In the genomic region with DNA sequence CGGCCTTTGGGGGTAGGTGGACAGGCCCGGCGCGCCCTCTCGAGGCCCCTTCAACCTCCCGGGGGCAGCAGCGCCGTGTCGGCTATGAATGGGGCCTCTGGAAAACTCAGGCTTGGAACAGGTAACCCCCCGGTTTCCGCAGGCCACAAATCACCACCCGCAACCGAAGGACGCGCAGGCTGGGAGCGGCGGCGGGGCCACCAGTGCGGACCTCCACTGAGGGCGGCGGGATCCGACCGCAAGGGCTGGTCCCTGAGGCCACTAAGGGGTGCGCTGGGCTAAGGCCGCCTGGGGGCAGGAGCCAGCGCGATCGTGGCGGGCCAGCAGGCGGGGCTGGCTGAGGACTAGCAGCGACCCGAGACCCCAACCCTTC, we compare ENCODE assay signal across 8 cellular contexts. TPM values are rescaled to one million over a fixed set of nuclear protein-coding genes. Genes with fewer than 3 reads are reported as not detected.
A peak's percentile ranks its signal among the peaks of the same experiment; 100 is the strongest.
DNase-seq lines count a peak whose midpoint lies in the region; ATAC-seq, FAIRE-seq and TF ChIP-seq lines count a peak whose summit lies in the region.

No MANE protein-coding gene starts in this region.

- CTCF ChIA-PET in PC-9 (lab: Charles Lee): interaction anchor here (0.6 to 1.0 kb wide), 5 partner anchors 9 to 716 kb away, joined by 3 to 8 read pairs (median 7); no protein-coding TSS in a partner anchor

- H3K79me2 ChIP-seq in PC-9 (ENCODE audit: low read depth): peaks cover 58% of the 10 kb centered on the region

- peak overlapping the region; percentile 85 for H2AFZ ChIP-seq in PC-9

- H3K27ac ChIP-seq in PC-9 (peak overlapping the region; percentile 93), cingulate gyrus (ENCODE audit: low read depth, low read length) (peak overlapping the region; percentile 99), thymus (ENCODE audit: low read depth) (peak overlapping the region; percentile 94)

- peak; percentile 30 for DNase-seq in A172 (ENCODE audit: low spot score)
- no peak for DNase-seq in GM12891 (ENCODE audit: insufficient read length, low spot score)
- DNase-seq in PC-9: no peak
- peak in 1 of 2 donors; percentile 93 for DNase-seq in lower leg skin (ENCODE audit: low spot score in 2 of 2)
- DNase-seq in epidermal melanocyte (ENCODE audit: insufficient read length, low spot score): no peak

- TF ChIP-seq CTCF in PC-9 (conservative IDR thresholded peaks at IDR 0.05): peak; percentile 59; the same call in 1 of the 2 replicates
- TF ChIP-seq CTCF in lower leg skin (IDR thresholded peaks at IDR 0.05): no peak

- H3K4me2 ChIP-seq in PC-9: peak overlapping the region; percentile 88

- H3K36me3 ChIP-seq in PC-9 (ENCODE audit: low read depth) (peaks cover 50% of the 10 kb centered on the region), thymus (ENCODE audit: control insufficient read depth, insufficient read depth) (peaks cover 29% of the 10 kb centered on the region)

- H3K4me1 ChIP-seq in PC-9 (replicated peaks; ENCODE audit: insufficient read depth): peaks cover 31% of the 10 kb centered on the region
- peaks cover 20% of the 10 kb centered on the region for H3K4me1 ChIP-seq in thymus (ENCODE audit: control insufficient read depth, insufficient read depth, low read length)

- peaks cover 46% of the 10 kb centered on the region for H4K20me1 ChIP-seq in PC-9 (ENCODE audit: insufficient read depth)

- H3K9me2 ChIP-seq in PC-9 (ENCODE audit: insufficient read depth): no peaks in the 10 kb centered on the region

- no peaks in the 10 kb centered on the region for H3K9me3 ChIP-seq in PC-9 (ENCODE audit: insufficient read depth, low read depth)
- no peaks in the 10 kb centered on the region for H3K9me3 ChIP-seq in thymus (ENCODE audit: control insufficient read depth)

- WGBS in lower leg skin, 2 donors: 0 to 1% methylated on average over 8 to 31 of the region's 32 CpGs
- WGBS in thymus: under 1% methylated on average over 32 of the region's 32 CpGs

- H3K4me3 ChIP-seq in PC-9 (peak overlapping the region; percentile 97), lower leg skin (ENCODE audit: low read depth, poor library complexity, severe bottlenecking) (peak overlapping the region; percentile 41), thymus (ENCODE audit: low read length) (peak overlapping the region; percentile 77)

- POLR2A ChIA-PET in PC-9 (lab: Charles Lee; ENCODE audit: unreplicated experiment): interaction anchor here (0.5 to 1.0 kb wide), 17 partner anchors 12 to 1621 kb away, joined by 3 to 13 read pairs (median 4); a partner anchor contains a TSS

- intact Hi-C loops in PC-9 (cut with micrococcal nuclease; ENCODE audit: unreplicated experiment) (loop anchor here (1.0 to 10.0 kb wide), 6 partner anchors 17 to 767 kb away; a partner anchor contains a TSS), lower leg skin (cut with DNase I; ENCODE audit: low total_unique reads) (loop anchor here (10.0 kb wide), 3 partner anchors 115 to 205 kb away; a partner anchor contains a TSS)

- TF ChIP-seq POLR2A in GM12891 (IDR thresholded peaks at IDR 0.05; ENCODE audit: low read depth, low read length): peak; percentile 74
- TF ChIP-seq POLR2A in lower leg skin (IDR thresholded peaks at IDR 0.05): no peak

- BruUV-seq in PC-9 (replicated peaks; lab: Mats Ljungman, UMichigan): TSS peak; percentile 83

- ATAC-seq in HG02840 (IDR thresholded peaks at IDR 0.05; ENCODE audit: low FRiP score, unreplicated experiment): peak; percentile 18

- peaks cover 79% of the 10 kb centered on the region for H3F3A ChIP-seq in PC-9 (ENCODE audit: insufficient read depth, low read depth)

- H3K27me3 ChIP-seq in PC-9 (ENCODE audit: insufficient read depth, low read depth) (no peaks in the 10 kb centered on the region), thymus (ENCODE audit: control insufficient read depth, insufficient read depth) (no peaks in the 10 kb centered on the region)

- no peak for FAIRE-seq in GM12891 (lab: Jason Lieb, UNC)

TF ChIP-seq in GM12891, 5 proteins besides CTCF, POLR2A, EP300 and RAD21:
- no peak; the same call in 1 of the 2 replicates for TF ChIP-seq POU2F2 (IDR thresholded peaks at IDR 0.05; ENCODE audit: low read depth, low read length)
- peak; percentile 90 for TF ChIP-seq POLR2AphosphoS5 (IDR thresholded peaks at IDR 0.05; ENCODE audit: low read depth, low read length)

RNA-seq across cellular contexts. Expression of a gene that starts 0.7 kb away (rescaled TPM):
- total RNA-seq in A172 (2014; rRNA removed; shearing (Covaris generic)): 90.9 and 114 TPM in 2 replicates
- polyA plus RNA-seq in GM12891 (2012; ENCODE audit: low read depth, missing spikeins): 491 TPM
- total RNA-seq in PC-9 (2021) (488 and 588 TPM in 2 replicates), lower leg skin (100 to 1,000 TPM; 214 to 336 (median 309) TPM)
- 520 TPM for polyA plus RNA-seq in thymus

RNA-seq across cellular contexts. Expression of a gene that starts 12.9 kb away (rescaled TPM):
- total RNA-seq in A172 (2014; rRNA removed; shearing (Covaris generic)): 81.4 and 87.3 TPM in 2 replicates
- polyA plus RNA-seq in GM12891 (2012; ENCODE audit: low read depth, missing spikeins): 62.8 TPM
- total RNA-seq in PC-9 (2021) (60.7 and 94.3 TPM in 2 replicates), lower leg skin (100 to 1,000 TPM in 3 of 4 donors, 10 to 100 TPM in 1; 93.4 to 157 (median 121) TPM)
- 127 TPM for polyA plus RNA-seq in thymus

RNA-seq across cellular contexts. Expression of a gene that starts 17.6 kb away (rescaled TPM):
- total RNA-seq in A172 (2014; rRNA removed; shearing (Covaris generic)): 14.0 and 15.8 TPM in 2 replicates
- polyA plus RNA-seq in GM12891 (2012; ENCODE audit: low read depth, missing spikeins): 19.6 TPM
- 36.9 TPM in 2 replicates for total RNA-seq in PC-9 (2021)
- total RNA-seq in lower leg skin: 10 to 100 TPM; 12.8 to 27.1 (median 20.2) TPM
- polyA plus RNA-seq in thymus: 8.7 TPM

RNA-seq across cellular contexts. Expression of a gene that starts 50.9 kb away (rescaled TPM):
- total RNA-seq in A172 (2014; rRNA removed; shearing (Covaris generic)): 0.02 and 0.05 TPM in 2 replicates
- polyA plus RNA-seq in GM12891 (2012; ENCODE audit: low read depth, missing spikeins): not detected
- total RNA-seq in PC-9 (2021): 2.5 and 2.8 TPM in 2 replicates
- under 1 TPM; 0.13 to 0.27 (median 0.21) TPM for total RNA-seq in lower leg skin
- 0.68 TPM for polyA plus RNA-seq in thymus

Comparison
In these comparisons a context has a peak if more than half of its experiments do, and no peak if none do; other contexts are left out.
1. H3K4me3 ChIP-seq: peak in every context shown above with its lines; median percentile 97 in PC-9; 77 in thymus; 41 in lower leg skin.